ENCODE assay signal across 9 cellular contexts in the genomic region with DNA sequence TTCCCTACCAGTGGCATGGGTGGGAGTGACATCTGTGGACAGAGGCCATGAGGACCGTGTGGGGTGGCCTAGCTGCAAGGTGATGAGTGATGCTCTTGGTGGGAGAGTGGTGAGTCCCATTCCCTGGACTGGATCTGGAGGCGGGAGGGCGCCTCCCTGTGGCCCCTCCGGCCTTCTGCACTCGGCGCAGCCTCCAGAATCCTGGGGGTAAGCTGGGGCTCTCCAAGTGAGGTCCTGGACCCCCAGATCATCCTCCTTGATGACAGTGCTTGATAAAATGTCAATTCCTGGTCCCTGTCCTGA. TPM values are rescaled to one million over a fixed set of nuclear protein-coding genes. Genes with fewer than 3 reads are reported as not detected.
A peak's percentile ranks its signal among the peaks of the same experiment; 100 is the strongest.
DNase-seq lines count a peak whose midpoint lies in the region; ATAC-seq and TF ChIP-seq lines count a peak whose summit lies in the region.
"Had no signal": no experiment of that assay in that cellular context is flagged by ENCODE, and none has a peak within 500 bp of the region (broad histone marks: within the 10 kb centered on the region; RNA-seq: fewer than 3 reads in every experiment).

No MANE protein-coding gene starts in this region.

- no peak for DNase-seq in DND-41
- DNase-seq in central memory CD8-positive, alpha-beta T cell (ENCODE audit: low spot score in 2 of 2): no peak
- no peak for DNase-seq in stimulated activated CD4-positive, alpha-beta T cell treated with anti-CD3 and anti-CD28 coated beads, Interleukin-2, amount 100 ng/mL, for 48 hours
- DNase-seq: activated CD4-positive, alpha-beta T cell treated with anti-CD3 and anti-CD28 coated beads for 1 hour; left colon had no signal

- H3K27me3 Mint-ChIP-seq in IgD-negative memory B cell (peaks cover 32% of the 10 kb centered on the region), nephron (ENCODE audit: low read depth) (peaks cover 7% of the 10 kb centered on the region)
- H3K27me3 Mint-ChIP-seq in central memory CD8-positive, alpha-beta T cell: no peaks in the 10 kb centered on the region

- H3K4me1 ChIP-seq in DND-41 (ENCODE audit: insufficient read depth, low read length): no peaks in the 10 kb centered on the region

- no peaks in the 10 kb centered on the region for H3K36me3 ChIP-seq in DND-41 (ENCODE audit: insufficient read depth, low read length)

- no peaks in the 10 kb centered on the region for H3K79me2 ChIP-seq in DND-41 (ENCODE audit: insufficient read depth, low read length)

- H3K4me3 Mint-ChIP-seq in IgD-negative memory B cell (peak overlapping the region in 3 of 4 donors; percentile 47 to 85 (median 63)), nephron (peak overlapping the region; percentile 81 to 85 (median 83))
- peak overlapping the region; percentile 83 for H3K4me3 Mint-ChIP-seq in central memory CD8-positive, alpha-beta T cell

- H3K9me3 Mint-ChIP-seq in IgD-negative memory B cell (no peaks in the 10 kb centered on the region), nephron (no peaks in the 10 kb centered on the region)
- no peaks in the 10 kb centered on the region for H3K9me3 Mint-ChIP-seq in central memory CD8-positive, alpha-beta T cell

- no peak overlapping the region for H3K4me2 ChIP-seq in DND-41 (ENCODE audit: insufficient read depth, low read length)

- H3K27me3 ChIP-seq in DND-41 (ENCODE audit: insufficient read depth, low read length, poor library complexity): no peaks in the 10 kb centered on the region

- H3K36me3 Mint-ChIP-seq in IgD-negative memory B cell: no peaks in the 10 kb centered on the region
- H3K36me3 Mint-ChIP-seq in central memory CD8-positive, alpha-beta T cell (ENCODE audit: insufficient read depth): peaks cover 22% of the 10 kb centered on the region
- no peaks in the 10 kb centered on the region for H3K36me3 Mint-ChIP-seq in nephron (ENCODE audit: low read depth)

- peaks cover 6 to 13% (median 13%) of the 10 kb centered on the region in 3 donors for H3K4me1 Mint-ChIP-seq in IgD-negative memory B cell
- peaks cover 76% of the 10 kb centered on the region for H3K4me1 Mint-ChIP-seq in central memory CD8-positive, alpha-beta T cell
- peaks cover 16% of the 10 kb centered on the region for H3K4me1 Mint-ChIP-seq in nephron

- H4K20me1 ChIP-seq in DND-41 (ENCODE audit: insufficient read depth, low read length): no peaks in the 10 kb centered on the region

- no peak overlapping the region for H3K27ac ChIP-seq in DND-41 (ENCODE audit: low read length)

- ATAC-seq in DND-41 (ENCODE audit: insufficient read depth, low read depth) (no peak), GM21447 (IDR thresholded peaks at IDR 0.05; ENCODE audit: unreplicated experiment) (no peak), HG02973 (IDR thresholded peaks at IDR 0.05; ENCODE audit: unreplicated experiment) (no peak)
- ATAC-seq in central memory CD8-positive, alpha-beta T cell (replicated peaks; ENCODE audit: extremely low read depth, poor library complexity, severe bottlenecking): no peak
- ATAC-seq: left colon had no signal

- H3K9ac ChIP-seq in DND-41 (ENCODE audit: low read depth, low read length): no peak overlapping the region

- TF ChIP-seq CTCF in DND-41 (IDR thresholded peaks at IDR 0.05; ENCODE audit: borderline replicate concordance, extremely low read depth, low read length, poor library complexity, severe bottlenecking) (peak; percentile 36), nephron (IDR thresholded peaks at IDR 0.05; ENCODE audit: unreplicated experiment in 3 of 3) (peak; percentile 27 to 43 (median 30))

- H3K9me3 ChIP-seq in DND-41 (ENCODE audit: insufficient read depth, low read length, severe bottlenecking): no peaks in the 10 kb centered on the region

- no peak overlapping the region for H3K4me3 ChIP-seq in DND-41 (ENCODE audit: low read depth in 1 of 2, low read length in 2 of 2)

- H3K27ac Mint-ChIP-seq in IgD-negative memory B cell (no peak overlapping the region), nephron (peak overlapping the region in 1 of 3 experiments; percentile 33)
- H3K27ac Mint-ChIP-seq in central memory CD8-positive, alpha-beta T cell (ENCODE audit: low read depth): peak overlapping the region; percentile 86

- no peak overlapping the region for H2AFZ ChIP-seq in DND-41 (ENCODE audit: low read depth, low read length)

RNA-seq across cellular contexts. Expression of a gene that starts 32.3 kb away (rescaled TPM):
- 40.3 TPM for polyA plus RNA-seq in IgD-negative memory B cell
